Comparison of ENCODE assay signal across 9 cellular contexts in genomic region chr7:134548877-134549276, GRCh38. TPM values are rescaled to one million over a fixed set of nuclear protein-coding genes. Genes with fewer than 3 reads are reported as not detected.
DNase-seq lines count a peak whose midpoint lies in the region; ATAC-seq and TF ChIP-seq lines count a peak whose summit lies in the region.
"Had no signal": no experiment of that assay in that cellular context is flagged by ENCODE, and none has a peak within 500 bp of the region (broad histone marks: within the 10 kb centered on the region; RNA-seq: fewer than 3 reads in every experiment).

AKR1B15 (plus strand) TSS chr7:134549110; CDS start chr7:134564620, 15,510 bp downstream.

- POLR2A ChIA-PET in RWPE1 (lab: Yijun Ruan, JAX; ENCODE audit: low non-redundant PET), result no interaction called here

- DNase-seq in cardiac muscle cell (ENCODE audit: low read depth in 1 of 2, low spot score in 1 of 2), result peak in 1 of 2 donors; percentile 14
- no peak for DNase-seq in left cardiac atrium
- peak; percentile 22 for DNase-seq in RWPE1 (ENCODE audit: low spot score)
- no peak for DNase-seq in osteocyte (ENCODE audit: extremely low spot score, unreplicated experiment)
- no peak for DNase-seq in Karpas-422
- DNase-seq in sigmoid colon, result no peak
- DNase-seq in epidermal melanocyte (ENCODE audit: insufficient read length, low spot score), result no peak

- no peaks in the 10 kb centered on the region for H3K9me3 Mint-ChIP-seq in osteocyte (ENCODE audit: unreplicated experiment)

- no peak within 1 kb of the TSS for H3K27ac Mint-ChIP-seq in osteocyte (ENCODE audit: unreplicated experiment)
- H3K27ac Mint-ChIP-seq: activated naive CD8-positive, alpha-beta T cell had no signal

- TF ChIP-seq POLR2A in sigmoid colon (IDR thresholded peaks at IDR 0.05), result no peak

- intact Hi-C loops in left cardiac atrium (cut with DNase I), result loop anchor here (5.0 to 10.0 kb wide), 2 partner anchors 56 to 58 kb away; no protein-coding TSS in a partner anchor
- intact Hi-C loops in sigmoid colon (cut with DNase I), result no loop called here

- no peak within 1 kb of the TSS for H2AFZ ChIP-seq in Karpas-422 (ENCODE audit: low read length)

- H3K36me3 ChIP-seq in cardiac muscle cell, result no peaks in the 10 kb centered on the region
- H3K36me3 ChIP-seq in Karpas-422 (ENCODE audit: insufficient read depth, low read length), result no peaks in the 10 kb centered on the region
- no peaks in the 10 kb centered on the region for H3K36me3 ChIP-seq in sigmoid colon

- WGBS in sigmoid colon, 2 donors, result 81 to 85% methylated on average over 14 of the region's 14 CpGs

- H3K4me1 ChIP-seq in cardiac muscle cell (ENCODE audit: low read depth) (peaks cover 16% of the 10 kb centered on the region), Karpas-422 (ENCODE audit: low read length) (peaks cover 7% of the 10 kb centered on the region), sigmoid colon (peaks cover 0 to 12% (median 0%) of the 10 kb centered on the region in 4 donors)

- ATAC-seq in left cardiac atrium (no peak), HG02763 (IDR thresholded peaks at IDR 0.05; ENCODE audit: unreplicated experiment) (peak; percentile 94)

- H3K4me2 ChIP-seq in Karpas-422 (ENCODE audit: low read depth, low read length, poor library complexity, severe bottlenecking), result no peak within 1 kb of the TSS

- TF ChIP-seq EP300 in sigmoid colon (IDR thresholded peaks at IDR 0.05), result no peak

- H3K27ac ChIP-seq in cardiac muscle cell, result peak within 1 kb of the TSS; percentile 4
- no peak within 1 kb of the TSS for H3K27ac ChIP-seq in RWPE1
- no peak within 1 kb of the TSS for H3K27ac ChIP-seq in Karpas-422 (ENCODE audit: low read length)
- H3K27ac ChIP-seq in sigmoid colon, result no peak within 1 kb of the TSS

- peaks cover 28% of the 10 kb centered on the region for H3K27me3 Mint-ChIP-seq in osteocyte (ENCODE audit: unreplicated experiment)

- H3K36me3 Mint-ChIP-seq in osteocyte (ENCODE audit: unreplicated experiment), result no peaks in the 10 kb centered on the region
- H3K36me3 Mint-ChIP-seq: activated naive CD8-positive, alpha-beta T cell had no signal

- no peaks in the 10 kb centered on the region for H3K79me2 ChIP-seq in Karpas-422 (ENCODE audit: low read length)

- H4K20me1 ChIP-seq in Karpas-422 (ENCODE audit: insufficient read depth, low read depth, low read length), result no peaks in the 10 kb centered on the region

- peaks cover 26% of the 10 kb centered on the region for H3K4me1 Mint-ChIP-seq in osteocyte (ENCODE audit: unreplicated experiment)

- peak within 1 kb of the TSS; percentile 67 for H3K4me3 Mint-ChIP-seq in osteocyte (ENCODE audit: unreplicated experiment)
- H3K4me3 Mint-ChIP-seq: activated naive CD8-positive, alpha-beta T cell had no signal

- no peak within 1 kb of the TSS for H3K4me3 ChIP-seq in cardiac muscle cell
- no peak within 1 kb of the TSS for H3K4me3 ChIP-seq in Karpas-422 (ENCODE audit: low read length)
- H3K4me3 ChIP-seq in sigmoid colon, result peak within 1 kb of the TSS in 1 of 4 donors; percentile 37

- no peaks in the 10 kb centered on the region for H3K9me2 ChIP-seq in Karpas-422 (replicated peaks; ENCODE audit: insufficient read depth, low read length)

- H3K9me3 ChIP-seq in cardiac muscle cell (ENCODE audit: low read depth) (no peaks in the 10 kb centered on the region), Karpas-422 (ENCODE audit: low read length) (no peaks in the 10 kb centered on the region), sigmoid colon (no peaks in the 10 kb centered on the region)

- H3K27me3 ChIP-seq in cardiac muscle cell (no peaks in the 10 kb centered on the region), Karpas-422 (ENCODE audit: low read length) (no peaks in the 10 kb centered on the region), sigmoid colon (no peaks in the 10 kb centered on the region)

- CTCF ChIA-PET in RWPE1 (lab: Yijun Ruan, JAX), result interaction anchor here (0.8 to 1.3 kb wide), 2 partner anchors 35 to 57 kb away, joined by 3 to 4 read pairs; no protein-coding TSS in a partner anchor

- TF ChIP-seq CTCF in cardiac muscle cell (IDR thresholded peaks at IDR 0.05; ENCODE audit: low read depth, low read length) (no peak), RWPE1 (conservative IDR thresholded peaks at IDR 0.05; ENCODE audit: low read depth) (no peak), osteocyte (IDR thresholded peaks at IDR 0.05) (no peak), sigmoid colon (IDR thresholded peaks at IDR 0.05) (no peak)

- H3K9ac ChIP-seq in Karpas-422 (ENCODE audit: low read length), result no peak within 1 kb of the TSS

RNA-seq across cellular contexts. Expression of gene AKR1B15, which starts in this region (rescaled TPM):
- total RNA-seq in cardiac muscle cell (0.21 and 1.6 TPM in 2 replicates), left cardiac atrium (under 1 TPM in 1 of 2 donors, not detected in 1; 0.24 TPM), osteocyte (not detected in 2 replicates), sigmoid colon (not detected)
- polyA plus RNA-seq in cardiac muscle cell (1.3 and 2.6 TPM in 2 replicates), sigmoid colon (under 1 TPM in 1 of 3 donors, not detected in 2; 0.22 TPM)
- not detected in 2 replicates for total RNA-seq in Karpas-422 (2014; rRNA removed; shearing (Covaris generic); ENCODE audit: low replicate concordance)
